ENCODE assay signal across 1 cellular context in the genomic region with DNA sequence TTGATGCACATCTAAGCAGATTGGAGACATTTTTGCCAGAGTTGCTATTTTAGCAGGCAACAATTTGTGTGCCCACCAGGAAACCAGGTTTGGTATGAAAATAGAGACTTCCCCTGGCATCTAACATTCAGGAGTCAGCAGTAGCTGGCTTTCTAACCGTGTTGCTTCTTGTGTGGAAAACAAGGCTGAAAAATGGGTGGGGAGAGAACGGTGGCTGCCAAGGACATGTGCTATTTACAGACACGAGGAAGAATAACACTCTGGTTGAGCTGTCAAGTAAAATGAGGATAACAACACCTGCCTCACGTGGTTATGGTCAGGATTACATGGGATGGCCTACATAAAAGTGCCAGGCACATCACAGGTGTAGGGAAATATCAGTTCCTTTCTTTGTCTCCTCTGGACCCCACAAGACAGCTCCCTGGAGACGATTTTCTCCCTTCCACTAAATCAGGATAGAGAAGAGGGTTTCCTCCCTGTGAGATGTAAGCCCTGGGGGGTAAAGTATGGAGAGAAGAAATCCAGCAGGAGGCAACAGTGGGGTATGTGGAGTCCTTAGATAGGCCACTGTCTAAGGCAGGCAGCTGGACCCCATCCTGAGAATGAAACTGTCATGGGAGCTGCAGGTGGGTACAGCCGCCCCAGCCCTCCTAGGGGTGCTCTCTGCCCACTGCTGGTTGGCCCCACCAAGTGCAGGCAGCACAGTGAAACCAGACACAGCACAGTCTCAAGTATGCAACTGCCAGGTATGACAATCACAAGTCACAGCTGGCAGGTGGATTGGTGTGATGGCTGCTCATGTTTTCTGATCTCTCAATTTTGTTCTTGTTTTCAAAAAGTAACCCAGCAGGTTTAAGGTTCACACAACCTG.
TF ChIP-seq lines count a peak whose summit lies in the region.

No MANE protein-coding gene starts in this region.

TF ChIP-seq in IMR-90, 13 proteins besides CTCF, POLR2A, EP300 and RAD21:
- TF ChIP-seq CHD1 (IDR thresholded peaks at IDR 0.05; ENCODE audit: low read depth, low read length) (no peak), MAFK (IDR thresholded peaks at IDR 0.05; ENCODE audit: low read depth, low read length) (no peak), MXI1 (IDR thresholded peaks at IDR 0.05; ENCODE audit: borderline replicate concordance, low read depth, low read length) (no peak), CEBPB (IDR thresholded peaks at IDR 0.05; ENCODE audit: low read depth, low read length) (no peak), MAZ (IDR thresholded peaks at IDR 0.05; ENCODE audit: borderline replicate concordance, low read depth, low read length) (no peak), BHLHE40 (IDR thresholded peaks at IDR 0.05; ENCODE audit: low read depth, low read length) (no peak)
- TF ChIP-seq, protein P1, sequence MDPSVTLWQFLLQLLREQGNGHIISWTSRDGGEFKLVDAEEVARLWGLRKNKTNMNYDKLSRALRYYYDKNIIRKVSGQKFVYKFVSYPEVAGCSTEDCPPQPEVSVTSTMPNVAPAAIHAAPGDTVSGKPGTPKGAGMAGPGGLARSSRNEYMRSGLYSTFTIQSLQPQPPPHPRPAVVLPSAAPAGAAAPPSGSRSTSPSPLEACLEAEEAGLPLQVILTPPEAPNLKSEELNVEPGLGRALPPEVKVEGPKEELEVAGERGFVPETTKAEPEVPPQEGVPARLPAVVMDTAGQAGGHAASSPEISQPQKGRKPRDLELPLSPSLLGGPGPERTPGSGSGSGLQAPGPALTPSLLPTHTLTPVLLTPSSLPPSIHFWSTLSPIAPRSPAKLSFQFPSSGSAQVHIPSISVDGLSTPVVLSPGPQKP (IDR thresholded peaks at IDR 0.05; ENCODE audit: borderline replicate concordance, low read depth, low read length), result no peak
